ENCODE assay signal across 7 cellular contexts in genomic region chr5:113397986-113398385, GRCh38. TPM values are rescaled to one million over a fixed set of nuclear protein-coding genes. Genes with fewer than 3 reads are reported as not detected.
"Had no signal": no experiment of that assay in that cellular context is flagged by ENCODE, and none has a peak within 500 bp of the region (broad histone marks: within the 10 kb centered on the region; RNA-seq: fewer than 3 reads in every experiment).

No MANE protein-coding gene starts in this region.

RNA-seq across cellular contexts. Expression of gene TSSK1B, which starts 36.8 kb away (rescaled TPM):
- total RNA-seq: OCI-LY7, PC-9, Peyer's patch, Right ventricle myocardium inferior, Right ventricle myocardium superior, RPMI7951, SK-MEL-5 had no signal
